ENCODE assay signal across 8 cellular contexts in genomic region chr4:170089743-170090666, GRCh38. TPM values are rescaled to one million over a fixed set of nuclear protein-coding genes. Genes with fewer than 3 reads are reported as not detected.
DNase-seq lines count a peak whose midpoint lies in the region; ATAC-seq, FAIRE-seq and TF ChIP-seq lines count a peak whose summit lies in the region.

Gene AADAT, minus strand, starts transcription at chr4:170089956. Its CDS starts 266 bp downstream, at chr4:170089690.

- intact Hi-C loops in left ventricle myocardium superior (cut with micrococcal nuclease): no loop called here
- intact Hi-C loops in pancreas (cut with DNase I): no loop called here

- peak; percentile 82 for TF ChIP-seq CTCF in C4-2B (conservative IDR thresholded peaks at IDR 0.05)
- TF ChIP-seq CTCF in pancreas (IDR thresholded peaks at IDR 0.05): peak in 3 of 4 donors; percentile 49 to 64 (median 63)

- DNase-seq in NCI-H526 (lab: John Stamatoyannopoulos, UW) (peak; percentile 49 to 85), anterior cingulate cortex (lab: John Stamatoyannopoulos, UW) (peak in 56 of 58 donors; percentile 16 to 84 (median 68)), left ventricle myocardium superior (peak; percentile 87), pancreas (peak; percentile 68 to 89 (median 76)), AML-193 (lab: John Stamatoyannopoulos, UW) (no peak)

- H3K4me1 ChIP-seq in pancreas: peaks cover 0 to 6% (median 0%) of the 10 kb centered on the region in 3 donors

- H3K4me3 ChIP-seq in pancreas: peak within 1 kb of the TSS; percentile 45 to 69 (median 62)

- H3K36me3 ChIP-seq in pancreas: no peaks in the 10 kb centered on the region

- peak; percentile 68 for ATAC-seq in GM18511 (IDR thresholded peaks at IDR 0.05; ENCODE audit: unreplicated experiment)
- peak; percentile 83 for ATAC-seq in HG03159 (IDR thresholded peaks at IDR 0.05; ENCODE audit: unreplicated experiment)
- peak; percentile 99 for ATAC-seq in left ventricle myocardium superior
- ATAC-seq in pancreas: peak; percentile 92 to 97 (median 96)

- no peak for FAIRE-seq in pancreas (lab: Jason Lieb, UNC)

- no peaks in the 10 kb centered on the region for H3K27me3 ChIP-seq in pancreas

- H3K27ac ChIP-seq in C4-2B: peak within 1 kb of the TSS; percentile 99
- no peak within 1 kb of the TSS for H3K27ac ChIP-seq in pancreas

- 1 to 2% methylated on average over 69 to 88 of the region's 88 CpGs for WGBS in pancreas, 2 donors

- H3K9me3 ChIP-seq in pancreas: no peaks in the 10 kb centered on the region

RNA-seq across cellular contexts. Expression of gene AADAT, which starts in this region (rescaled TPM):
- total RNA-seq in left ventricle myocardium superior (1.6 TPM), pancreas (1 to 10 TPM; 1.8 to 3.5 (median 2.4) TPM)
- polyA plus RNA-seq in pancreas: 1 to 10 TPM; 5.4 to 6.8 TPM

Comparison
In these comparisons a context has a peak if more than half of its experiments do, and no peak if none do; other contexts are left out.
1. DNase-seq: peak in NCI-H526 (2 of 2), anterior cingulate cortex (56 of 58), left ventricle myocardium superior (single experiment) and pancreas (6 of 6); none in AML-193 (0 of 2).
2. Peak in every context shown above with its lines, with median percentiles within 50 percentile points of each other: ATAC-seq.